22 cellular contexts compared by ENCODE assay signal in genomic region chr2:220396287-220396686, GRCh38.
DNase-seq lines count a peak whose midpoint lies in the region; ATAC-seq and TF ChIP-seq lines count a peak whose summit lies in the region.
"Had no signal": no experiment of that assay in that cellular context is flagged by ENCODE, and none has a peak within 500 bp of the region (broad histone marks: within the 10 kb centered on the region; RNA-seq: fewer than 3 reads in every experiment).

No MANE protein-coding gene starts in this region.

- no peaks in the 10 kb centered on the region for H3K4me1 Mint-ChIP-seq in activated T-helper 17 cell treated with anti-CD3 and anti-CD28 coated beads, Interleukin-2, amount 50 U/mL, for 72 hours
- H3K4me1 Mint-ChIP-seq: CD4-positive, alpha-beta memory T cell; memory B cell; stimulated activated effector memory CD8-positive, alpha-beta T cell treated with anti-CD3 and anti-CD28 coated beads, Interleukin-12 subunit alpha, Interleukin-12 subunit beta, amount 100 ng/mL, for 72 hours had no signal

- no peaks in the 10 kb centered on the region for H3K36me3 ChIP-seq in heart right ventricle
- H3K36me3 ChIP-seq: prostate gland, thyroid gland had no signal

- peaks cover 0 to 22% (median 0%) of the 10 kb centered on the region in 9 donors for H3K4me1 ChIP-seq in heart right ventricle
- H3K4me1 ChIP-seq: body of pancreas, prostate gland, thyroid gland had no signal

- peak overlapping the region in 3 of 10 donors; percentile 16 to 57 (median 32) for H3K27ac ChIP-seq in heart right ventricle
- H3K27ac ChIP-seq: body of pancreas, prostate gland, thyroid gland had no signal

- intact Hi-C loops in heart right ventricle (cut with DNase I), result no loop called here
- intact Hi-C loops in Right ventricle myocardium inferior (cut with DNase I), result no loop called here

- no peaks in the 10 kb centered on the region for H3K36me3 Mint-ChIP-seq in activated T-helper 17 cell treated with anti-CD3 and anti-CD28 coated beads, Interleukin-2, amount 50 U/mL, for 72 hours (ENCODE audit: low read depth)
- H3K36me3 Mint-ChIP-seq: CD4-positive, alpha-beta memory T cell; memory B cell; natural killer cell treated with Interleukin-12 subunit alpha and Interleukin-12 subunit beta and Interleukin-15 and Interleukin-18, amount 100 ng/mL, for 72 hours; stimulated activated effector memory CD8-positive, alpha-beta T cell treated with anti-CD3 and anti-CD28 coated beads, Interleukin-12 subunit alpha, Interleukin-12 subunit beta, amount 100 ng/mL, for 72 hours had no signal

- no peak overlapping the region for H3K4me3 ChIP-seq in heart right ventricle
- H3K4me3 ChIP-seq: body of pancreas, prostate gland, thyroid gland had no signal

- H3K27ac Mint-ChIP-seq in activated T-helper 17 cell treated with anti-CD3 and anti-CD28 coated beads, Interleukin-2, amount 50 U/mL, for 72 hours, result no peak overlapping the region
- H3K27ac Mint-ChIP-seq: activated naive CD4-positive, alpha-beta T cell treated with anti-CD3 and anti-CD28 coated beads for 36 hours; CD4-positive, alpha-beta memory T cell; memory B cell; natural killer cell treated with Interleukin-12 subunit alpha and Interleukin-12 subunit beta and Interleukin-15 and Interleukin-18, amount 100 ng/mL, for 72 hours; stimulated activated effector memory CD8-positive, alpha-beta T cell treated with anti-CD3 and anti-CD28 coated beads, Interleukin-12 subunit alpha, Interleukin-12 subunit beta, amount 100 ng/mL, for 72 hours had no signal

- no peak overlapping the region for H3K4me3 Mint-ChIP-seq in activated T-helper 17 cell treated with anti-CD3 and anti-CD28 coated beads, Interleukin-2, amount 50 U/mL, for 72 hours
- H3K4me3 Mint-ChIP-seq: activated naive CD4-positive, alpha-beta T cell treated with anti-CD3 and anti-CD28 coated beads for 36 hours; CD4-positive, alpha-beta memory T cell; memory B cell; natural killer cell treated with Interleukin-12 subunit alpha and Interleukin-12 subunit beta and Interleukin-15 and Interleukin-18, amount 100 ng/mL, for 72 hours; stimulated activated effector memory CD8-positive, alpha-beta T cell treated with anti-CD3 and anti-CD28 coated beads, Interleukin-12 subunit alpha, Interleukin-12 subunit beta, amount 100 ng/mL, for 72 hours had no signal

- TF ChIP-seq CTCF in heart right ventricle (IDR thresholded peaks at IDR 0.05), result no peak

- H3K9me3 ChIP-seq in heart right ventricle, result peaks cover 0 to 3% (median 0%) of the 10 kb centered on the region in 11 donors
- H3K9me3 ChIP-seq: body of pancreas, prostate gland, thyroid gland had no signal

- peak in 1 of 2 donors; percentile 39 for DNase-seq in heart right ventricle
- DNase-seq in Right ventricle myocardium inferior (ENCODE audit: missing footprints), result no peak
- peak; percentile 67 for DNase-seq in astrocyte of the hippocampus (ENCODE audit: low read depth, low spot score)
- DNase-seq in glomerular visceral epithelial cell (ENCODE audit: extremely low spot score), result peak; percentile 14
- DNase-seq in SKM-1 treated with dmso at 0.1 percent for 144 hours (lab: John Stamatoyannopoulos, UW; ENCODE audit: unreplicated experiment), result no peak
- no peak for DNase-seq in SHP77 (lab: John Stamatoyannopoulos, UW)
- DNase-seq in stimulated activated CD4-positive, alpha-beta T cell treated with anti-CD3 and anti-CD28 coated beads, Interleukin-15, amount 100 ng/mL, for 24 hours, result no peak
- DNase-seq: activated naive CD4-positive, alpha-beta T cell treated with anti-CD3 and anti-CD28 coated beads for 36 hours; activated T-cell treated with anti-CD3 and anti-CD28 coated beads, Interleukin-2, amount 50 U/mL, for 1 hour; body of pancreas; CD4-positive, alpha-beta memory T cell; DMS79; NCI-H146; NCI-H345; RPMI8226; stimulated activated CD4-positive, alpha-beta T cell treated with anti-CD3 and anti-CD28 coated beads, Interleukin-12 subunit alpha, Interleukin-12 subunit beta, amount 100 ng/mL, for 4 hours; thyroid gland had no signal

- 31 to 38% methylated on average over 4 of the region's 4 CpGs for WGBS in heart right ventricle, 2 donors

- ATAC-seq in heart right ventricle (peak in 6 of 8 donors; percentile 50 to 84 (median 80)), Right ventricle myocardium inferior (no peak)
- ATAC-seq in activated T-helper 17 cell treated with anti-CD3 and anti-CD28 coated beads, Interleukin-2, amount 50 U/mL, for 72 hours (replicated peaks), result no peak
- ATAC-seq: body of pancreas; natural killer cell treated with Interleukin-12 subunit alpha and Interleukin-12 subunit beta and Interleukin-15 and Interleukin-18, amount 100 ng/mL, for 72 hours; stimulated activated effector memory CD8-positive, alpha-beta T cell treated with anti-CD3 and anti-CD28 coated beads, Interleukin-12 subunit alpha, Interleukin-12 subunit beta, amount 100 ng/mL, for 72 hours had no signal

- peaks cover 8% of the 10 kb centered on the region for H3K9me3 Mint-ChIP-seq in activated T-helper 17 cell treated with anti-CD3 and anti-CD28 coated beads, Interleukin-2, amount 50 U/mL, for 72 hours
- H3K9me3 Mint-ChIP-seq: activated naive CD4-positive, alpha-beta T cell treated with anti-CD3 and anti-CD28 coated beads for 36 hours had no signal

- no peaks in the 10 kb centered on the region for H3K27me3 Mint-ChIP-seq in activated T-helper 17 cell treated with anti-CD3 and anti-CD28 coated beads, Interleukin-2, amount 50 U/mL, for 72 hours
- H3K27me3 Mint-ChIP-seq: memory B cell; natural killer cell treated with Interleukin-12 subunit alpha and Interleukin-12 subunit beta and Interleukin-15 and Interleukin-18, amount 100 ng/mL, for 72 hours had no signal

- H3K27me3 ChIP-seq in heart right ventricle, result no peaks in the 10 kb centered on the region
- H3K27me3 ChIP-seq: body of pancreas, thyroid gland had no signal

Comparison
In these comparisons a context has a peak if more than half of its experiments do, and no peak if none do; other contexts are left out.
1. ATAC-seq: peak in heart right ventricle (6 of 8); none in Right ventricle myocardium inferior (single experiment) and activated T-helper 17 cell treated with anti-CD3 and anti-CD28 coated beads, Interleukin-2, amount 50 U/mL, for 72 hours (single experiment).
2. DNase-seq: peak in astrocyte of the hippocampus (single experiment) and glomerular visceral epithelial cell (single experiment); none in Right ventricle myocardium inferior (single experiment), SKM-1 treated with dmso at 0.1 percent for 144 hours (single experiment), SHP77 (0 of 2) and stimulated activated CD4-positive, alpha-beta T cell treated with anti-CD3 and anti-CD28 coated beads, Interleukin-15, amount 100 ng/mL, for 24 hours (single experiment).